In genomic region chr9:99140685-99141314, GRCh38 we compare ENCODE assay signal across 8 cellular contexts. TPM values are rescaled to one million over a fixed set of nuclear protein-coding genes. Genes with fewer than 3 reads are reported as not detected.
DNase-seq lines count a peak whose midpoint lies in the region; ATAC-seq, FAIRE-seq and TF ChIP-seq lines count a peak whose summit lies in the region.

No MANE protein-coding gene starts in this region.

- peaks cover 17 to 25% of the 10 kb centered on the region in 2 donors for H3K36me3 ChIP-seq in kidney (ENCODE audit: control insufficient read depth in 1 of 2, insufficient read depth in 2 of 2, low read length in 2 of 2)

- H3K4me1 ChIP-seq in kidney (ENCODE audit: control insufficient read depth in 1 of 2, insufficient read depth in 1 of 2, low read depth in 1 of 2, low read length in 2 of 2): no peaks in the 10 kb centered on the region

- peak; percentile 97 for TF ChIP-seq CTCF in AG10803 (conservative IDR thresholded peaks at IDR 0.05; ENCODE audit: low read length)
- TF ChIP-seq CTCF in cardiac fibroblast (IDR thresholded peaks at IDR 0.05; ENCODE audit: low read depth, low read length): peak; percentile 93
- TF ChIP-seq CTCF in kidney (IDR thresholded peaks at IDR 0.05; ENCODE audit: borderline replicate concordance, extremely low read depth, insufficient read depth): peak; percentile 84

- ATAC-seq in GM18502 (IDR thresholded peaks at IDR 0.05; ENCODE audit: poor library complexity, unreplicated experiment): peak; percentile 66

- DNase-seq in AG10803 (ENCODE audit: low read depth) (peak; percentile 68), HPDE6-E6E7 (ENCODE audit: extremely low spot score) (peak; percentile 31), T-helper 22 cell (ENCODE audit: low read depth) (peak; percentile 3), cardiac fibroblast (ENCODE audit: low read depth in 2 of 2) (peak; percentile 70 to 80), kidney (no peak), NCI-H1048 (lab: John Stamatoyannopoulos, UW) (no peak)
- DNase-seq in stimulated activated CD4-positive, alpha-beta T cell treated with anti-CD3 and anti-CD28 coated beads, Interleukin-4, amount 100 ng/mL, for 24 hours: peak; percentile 47

- intact Hi-C loops in kidney (cut with DNase I): loop anchor here (10.0 kb wide), 1 partner anchor 296 kb away; no protein-coding TSS in a partner anchor

- no peaks in the 10 kb centered on the region for H3K9me3 ChIP-seq in kidney (ENCODE audit: control insufficient read depth in 1 of 2, low read length in 2 of 2)

- H3K27ac ChIP-seq in kidney (ENCODE audit: low read depth in 2 of 2, low read length in 2 of 2): no peak overlapping the region

- H3K9ac ChIP-seq in kidney (ENCODE audit: low read length in 2 of 2): no peak overlapping the region

- FAIRE-seq in kidney (lab: Jason Lieb, UNC): no peak

- no peak overlapping the region for H3K4me3 ChIP-seq in AG10803 (ENCODE audit: low read length)
- no peak overlapping the region for H3K4me3 ChIP-seq in cardiac fibroblast (replicated peaks in 1 of 2; ENCODE audit: low read depth in 2 of 2, low read length in 2 of 2)
- no peak overlapping the region for H3K4me3 ChIP-seq in kidney (ENCODE audit: low read length in 2 of 2)

RNA-seq across cellular contexts. Expression of gene TGFBR1, which starts 35.9 kb away (rescaled TPM):
- total RNA-seq in kidney: 50.8 TPM
- polyA plus RNA-seq in kidney (ENCODE audit: insufficient read depth, low read depth, low replicate concordance): 7.9 TPM

Comparison
In these comparisons a context has a peak if more than half of its experiments do, and no peak if none do; other contexts are left out.
1. DNase-seq: peak in AG10803 (single experiment), HPDE6-E6E7 (single experiment), T-helper 22 cell (single experiment), cardiac fibroblast (2 of 2) and stimulated activated CD4-positive, alpha-beta T cell treated with anti-CD3 and anti-CD28 coated beads, Interleukin-4, amount 100 ng/mL, for 24 hours (single experiment); none in kidney (single experiment) and NCI-H1048 (single experiment).
2. Peak in every context shown above with its lines, with median percentiles within 50 percentile points of each other: CTCF ChIP-seq.